ENCODE assay signal across 17 cellular contexts in the genomic region with DNA sequence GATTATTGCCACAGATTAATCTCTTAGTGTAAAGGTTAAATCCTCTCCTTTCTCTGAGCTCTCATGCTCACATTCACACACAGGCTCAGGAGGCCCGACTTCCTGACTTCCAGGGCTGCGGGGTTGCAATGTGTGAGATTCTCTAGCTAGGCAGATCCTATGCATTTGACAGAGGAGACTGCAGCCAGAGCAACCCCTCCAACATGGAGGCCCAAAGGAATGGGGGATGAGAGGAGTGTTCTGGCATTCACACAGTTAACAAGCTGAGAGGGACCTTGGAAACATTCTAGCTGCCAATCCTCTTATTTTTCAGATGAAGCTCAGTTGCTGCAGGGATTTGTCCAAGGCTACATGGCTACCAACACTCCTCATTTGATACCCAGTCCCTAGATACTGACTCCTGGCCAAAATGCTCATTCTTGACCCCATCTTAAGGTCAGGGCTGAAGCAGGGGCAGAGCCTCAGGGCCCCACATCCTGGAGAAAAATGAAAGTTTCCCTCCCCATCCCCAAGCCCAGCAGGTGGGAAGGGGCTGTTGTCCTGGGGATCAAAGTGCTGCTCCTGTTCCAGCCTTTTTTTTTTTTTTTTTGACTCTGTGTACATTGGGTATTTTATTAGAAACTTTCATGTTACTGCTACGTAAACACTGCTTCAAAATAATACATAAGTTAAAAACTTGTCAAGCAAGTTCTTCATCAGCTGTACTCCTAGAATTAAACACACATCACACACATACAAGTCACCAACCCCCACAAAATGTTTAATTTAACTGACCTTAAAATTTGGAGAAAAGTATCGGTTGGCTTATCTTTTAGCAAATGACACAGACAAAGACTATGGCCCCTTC.
DNase-seq lines count a peak whose midpoint lies in the region; ATAC-seq and TF ChIP-seq lines count a peak whose summit lies in the region.
"Had no signal": no experiment of that assay in that cellular context is flagged by ENCODE, and none has a peak within 500 bp of the region (broad histone marks: within the 10 kb centered on the region; RNA-seq: fewer than 3 reads in every experiment).

No MANE protein-coding gene starts in this region.

- 46% methylated on average over 4 of the region's 4 CpGs for WGBS in suprapubic skin

- peak; percentile 61 for ATAC-seq in mucosa of descending colon
- ATAC-seq in GM21576 (IDR thresholded peaks at IDR 0.05; ENCODE audit: unreplicated experiment) = no peak
- ATAC-seq: activated CD4-positive, alpha-beta T cell treated with anti-CD3 and anti-CD28 coated beads for 36 hours; GM12878; stimulated activated memory B cell treated with anti-CD40 and anti-IgM and Interleukin-4, amounts not matched to agents 10 μg/mL and 1 μg/mL and 100 μg/mL, for 72 hours had no signal

- H3K27ac ChIP-seq in coronary artery (no peak overlapping the region), suprapubic skin (peak overlapping the region; percentile 54)
- H3K27ac ChIP-seq: brain microvascular endothelial cell, tibial artery had no signal

- H3K27me3 ChIP-seq in suprapubic skin = no peaks in the 10 kb centered on the region
- H3K27me3 ChIP-seq: brain microvascular endothelial cell, tibial artery had no signal

- intact Hi-C loops in mucosa of descending colon (cut with DNase I, micrococcal nuclease) = loop anchor here in 1 of 2 donors (2.0 kb wide), 1 partner anchor 302 kb away; no protein-coding TSS in a partner anchor

- H3K4me1 ChIP-seq in mucosa of descending colon (ENCODE audit: low read depth) (peaks cover 16% of the 10 kb centered on the region), suprapubic skin (peaks cover 32% of the 10 kb centered on the region)

- H3K9me3 ChIP-seq in mucosa of descending colon (no peaks in the 10 kb centered on the region), suprapubic skin (no peaks in the 10 kb centered on the region)
- H3K9me3 ChIP-seq: Caco-2, tibial artery had no signal

- peak overlapping the region; percentile 41 for H3K4me3 ChIP-seq in LNCaP clone FGC (ENCODE audit: low read depth, low read length)
- H3K4me3 ChIP-seq in coronary artery = no peak overlapping the region
- H3K4me3 ChIP-seq in mucosa of descending colon = no peak overlapping the region
- H3K4me3 ChIP-seq in suprapubic skin = no peak overlapping the region
- H3K4me3 ChIP-seq: GM12878, tibial artery had no signal

- TF ChIP-seq EP300 in suprapubic skin (IDR thresholded peaks at IDR 0.05) = no peak

- no peak for TF ChIP-seq CTCF in LNCaP clone FGC (IDR thresholded peaks at IDR 0.05; ENCODE audit: control insufficient read depth, extremely low read depth, insufficient read depth)
- no peak for TF ChIP-seq CTCF in coronary artery (IDR thresholded peaks at IDR 0.05)
- TF ChIP-seq CTCF in mucosa of descending colon (IDR thresholded peaks at IDR 0.05) = no peak
- TF ChIP-seq CTCF in suprapubic skin (IDR thresholded peaks at IDR 0.05) = no peak
- no peak for TF ChIP-seq CTCF in GM10266 (IDR thresholded peaks at IDR 0.05; ENCODE audit: control insufficient read depth, insufficient read depth, low read depth, missing control alignments)

- TF ChIP-seq POLR2A in suprapubic skin (IDR thresholded peaks at IDR 0.05) = no peak

- H3K36me3 ChIP-seq in mucosa of descending colon (ENCODE audit: low read depth) (no peaks in the 10 kb centered on the region), suprapubic skin (no peaks in the 10 kb centered on the region)
- H3K36me3 ChIP-seq: brain microvascular endothelial cell, tibial artery had no signal

- DNase-seq in LNCaP clone FGC (ENCODE audit: low read depth) (no peak), coronary artery (ENCODE audit: low spot score) (peak; percentile 26), mucosa of descending colon (peak in 2 of 3 donors; percentile 17 to 34), suprapubic skin (ENCODE audit: low spot score in 2 of 2) (no peak), GM10266 (ENCODE audit: extremely low spot score) (no peak), NCI-H510A treated with DMSO at 0.1 percent for 48 hours (lab: John Stamatoyannopoulos, UW) (no peak)
- DNase-seq: activated CD4-positive, alpha-beta T cell treated with anti-CD3 and anti-CD28 coated beads for 36 hours; activated naive CD8-positive, alpha-beta T cell treated with anti-CD3 and anti-CD28 coated beads for 36 hours; brain microvascular endothelial cell; GDM1; mesenchymal stem cell; MM.1S had no signal

Comparison
In these comparisons a context has a peak if more than half of its experiments do, and no peak if none do; other contexts are left out.
1. DNase-seq: peak in coronary artery (single experiment) and mucosa of descending colon (2 of 3); none in LNCaP clone FGC (single experiment), suprapubic skin (0 of 2), GM10266 (single experiment) and NCI-H510A treated with DMSO at 0.1 percent for 48 hours (single experiment).